Comparison of ENCODE assay signal across 1 cellular context in genomic region chr2:158904126-158904525, GRCh38.
TF ChIP-seq lines count a peak whose summit lies in the region.

No MANE protein-coding gene starts in this region.

TF ChIP-seq in GM23338, 12 proteins besides CTCF, POLR2A, EP300 and RAD21 (continued from another document):
- TF ChIP-seq ZNF462 (CRISPR knock-in tag; IDR thresholded peaks at IDR 0.05) (no peak), EZH2phosphoT487 (IDR thresholded peaks at IDR 0.05; ENCODE audit: unreplicated experiment) (no peak), ETS1 (IDR thresholded peaks at IDR 0.05) (no peak), ZNF114 (CRISPR knock-in tag; IDR thresholded peaks at IDR 0.05) (no peak)
